Comparison of ENCODE assay signal across 8 cellular contexts in genomic region chr1:8643542-8644536, GRCh38.
A peak's percentile ranks its signal among the peaks of the same experiment; 100 is the strongest.
DNase-seq lines count a peak whose midpoint lies in the region; ATAC-seq lines count a peak whose summit lies in the region.

No MANE protein-coding gene starts in this region.

- H3K4me3 Mint-ChIP-seq in naive thymus-derived CD4-positive, alpha-beta T cell = no peak overlapping the region

- H3K27me3 ChIP-seq in naive thymus-derived CD4-positive, alpha-beta T cell (ENCODE audit: control insufficient read depth in 2 of 2, insufficient read depth in 2 of 2, low read length in 2 of 2) = no peaks in the 10 kb centered on the region

- no peaks in the 10 kb centered on the region for H3K9me3 ChIP-seq in naive thymus-derived CD4-positive, alpha-beta T cell (ENCODE audit: control insufficient read depth in 2 of 3, low read length in 3 of 3)

- H3K27ac Mint-ChIP-seq in naive thymus-derived CD4-positive, alpha-beta T cell = no peak overlapping the region

- H3K9me3 Mint-ChIP-seq in naive thymus-derived CD4-positive, alpha-beta T cell = no peaks in the 10 kb centered on the region

- H3K4me1 ChIP-seq in naive thymus-derived CD4-positive, alpha-beta T cell (ENCODE audit: control insufficient read depth in 2 of 2, insufficient read depth in 2 of 2, low read length in 2 of 2) = no peaks in the 10 kb centered on the region

- DNase-seq in NCI-H2081 (lab: John Stamatoyannopoulos, UW) (peak; percentile 35 to 82), NCI-H2081 treated with DMSO at 0.1 percent for 48 hours (lab: John Stamatoyannopoulos, UW) (no peak), NOMO-1 treated with dmso at 0.1 percent for 144 hours (lab: John Stamatoyannopoulos, UW; ENCODE audit: unreplicated experiment) (no peak), amniotic stem cell (lab: John Stamatoyannopoulos, UW) (no peak), H4 (ENCODE audit: low spot score) (no peak)
- DNase-seq in naive thymus-derived CD4-positive, alpha-beta T cell = no peak

- POLR2A ChIA-PET in naive thymus-derived CD4-positive, alpha-beta T cell (lab: Charles Lee) = no interaction called here

- no peak overlapping the region for H3K27ac ChIP-seq in naive thymus-derived CD4-positive, alpha-beta T cell (ENCODE audit: low read depth, low read length)

- peaks cover 0 to 28% (median 7%) of the 10 kb centered on the region in 5 donors for H3K36me3 Mint-ChIP-seq in naive thymus-derived CD4-positive, alpha-beta T cell

- peak; percentile 83 for ATAC-seq in GM21723 (IDR thresholded peaks at IDR 0.05; ENCODE audit: unreplicated experiment)
- peak; percentile 57 for ATAC-seq in HG03575 (IDR thresholded peaks at IDR 0.05; ENCODE audit: extremely low read depth, insufficient number of reproducible peaks, low FRiP score, unreplicated experiment)
- ATAC-seq in naive thymus-derived CD4-positive, alpha-beta T cell = peak; percentile 42

- no peaks in the 10 kb centered on the region for H3K36me3 ChIP-seq in naive thymus-derived CD4-positive, alpha-beta T cell (ENCODE audit: control insufficient read depth in 2 of 3, insufficient read depth in 3 of 3, low read length in 3 of 3)

- CTCF ChIA-PET in naive thymus-derived CD4-positive, alpha-beta T cell (lab: Charles Lee) = no interaction called here

- H3K4me3 ChIP-seq in naive thymus-derived CD4-positive, alpha-beta T cell (ENCODE audit: low read length) = no peak overlapping the region

- no peaks in the 10 kb centered on the region for H3K27me3 Mint-ChIP-seq in naive thymus-derived CD4-positive, alpha-beta T cell

- intact Hi-C loops in naive thymus-derived CD4-positive, alpha-beta T cell (cut with micrococcal nuclease) = no loop called here

- H3K4me1 Mint-ChIP-seq in naive thymus-derived CD4-positive, alpha-beta T cell = peaks cover 0 to 44% (median 0%) of the 10 kb centered on the region in 7 donors

Comparison
In these comparisons a context has a peak if more than half of its experiments do, and no peak if none do; other contexts are left out.
1. DNase-seq: peak in NCI-H2081 (2 of 2); none in NCI-H2081 treated with DMSO at 0.1 percent for 48 hours (single experiment), naive thymus-derived CD4-positive, alpha-beta T cell (0 of 9), NOMO-1 treated with dmso at 0.1 percent for 144 hours (single experiment), amniotic stem cell (single experiment) and H4 (single experiment).
2. Peak in every context shown above with its lines, with median percentiles within 50 percentile points of each other: ATAC-seq.